12 cellular contexts compared by ENCODE assay signal in genomic region chr15:91694131-91694828, GRCh38.
DNase-seq lines count a peak whose midpoint lies in the region; ATAC-seq and TF ChIP-seq lines count a peak whose summit lies in the region.
"Had no signal": no experiment of that assay in that cellular context is flagged by ENCODE, and none has a peak within 500 bp of the region (broad histone marks: within the 10 kb centered on the region; RNA-seq: fewer than 3 reads in every experiment).

No MANE protein-coding gene starts in this region.

- no peaks in the 10 kb centered on the region for H3K36me3 Mint-ChIP-seq in CD8-positive, alpha-beta T cell
- H3K36me3 Mint-ChIP-seq in natural killer cell treated with Interleukin-12 subunit alpha and Interleukin-12 subunit beta and Interleukin-15 and Interleukin-18, amount 100 ng/mL, for 72 hours, result no peaks in the 10 kb centered on the region

- H3K9me3 ChIP-seq in fibroblast of lung (ENCODE audit: control insufficient read depth, insufficient read depth, low read depth, low read length) (no peaks in the 10 kb centered on the region), neural cell (ENCODE audit: low read length) (no peaks in the 10 kb centered on the region)
- no peaks in the 10 kb centered on the region for H3K9me3 ChIP-seq in CD8-positive, alpha-beta T cell (ENCODE audit: low read length)
- H3K9me3 ChIP-seq: BLaER1 had no signal

- TF ChIP-seq EP300 in neural cell (conservative IDR thresholded peaks at IDR 0.05; ENCODE audit: poor library complexity, severe bottlenecking), result peak; percentile 73

- H3K27ac ChIP-seq in fibroblast of lung (ENCODE audit: insufficient read depth, low read length), result peak overlapping the region; percentile 67
- H3K27ac ChIP-seq in neural cell (ENCODE audit: low read length), result peak overlapping the region; percentile 50
- H3K27ac ChIP-seq in CD8-positive, alpha-beta T cell (ENCODE audit: low read depth, low read length), result no peak overlapping the region
- H3K27ac ChIP-seq: BLaER1 had no signal

- H3F3A ChIP-seq in neural cell (ENCODE audit: insufficient read depth, low read length, poor library complexity, severe bottlenecking), result peaks cover 4% of the 10 kb centered on the region

- H3K27me3 Mint-ChIP-seq in CD8-positive, alpha-beta T cell (ENCODE audit: low read depth), result no peaks in the 10 kb centered on the region
- H3K27me3 Mint-ChIP-seq in natural killer cell treated with Interleukin-12 subunit alpha and Interleukin-12 subunit beta and Interleukin-15 and Interleukin-18, amount 100 ng/mL, for 72 hours, result peaks cover 3 to 6% of the 10 kb centered on the region in 2 donors
- H3K27me3 Mint-ChIP-seq: activated B cell treated with CpG ODN at 0.5 μM for 24 hours had no signal

- DNase-seq in NCI-H2227 (lab: John Stamatoyannopoulos, UW; ENCODE audit: unreplicated experiment) (peak; percentile 1), NCI-H2227 treated with DMSO at 0.1 percent for 48 hours (lab: John Stamatoyannopoulos, UW) (no peak), fibroblast of lung (ENCODE audit: low read depth in 2 of 2) (peak; percentile 71 to 90), RKO (ENCODE audit: low spot score) (no peak), NK-92 (lab: John Stamatoyannopoulos, UW; ENCODE audit: unreplicated experiment) (no peak)
- DNase-seq in CD8-positive, alpha-beta T cell, result no peak
- DNase-seq in natural killer cell treated with Interleukin-12 subunit alpha and Interleukin-12 subunit beta and Interleukin-15 and Interleukin-18, amount 100 ng/mL, for 72 hours (ENCODE audit: low spot score), result no peak
- DNase-seq: activated B cell treated with CpG ODN at 0.5 μM for 24 hours, NCI-H82 had no signal

- ATAC-seq in CD8-positive, alpha-beta T cell, result no peak
- ATAC-seq in natural killer cell treated with Interleukin-12 subunit alpha and Interleukin-12 subunit beta and Interleukin-15 and Interleukin-18, amount 100 ng/mL, for 72 hours, result no peak

- H2AFZ ChIP-seq in fibroblast of lung (ENCODE audit: low read length), result peak overlapping the region; percentile 27
- H2AFZ ChIP-seq in neural cell (ENCODE audit: low read depth, low read length), result no peak overlapping the region

- TF ChIP-seq CTCF in fibroblast of lung (conservative IDR thresholded peaks at IDR 0.05 in 1 of 2, IDR thresholded peaks at IDR 0.05 in 1 of 2; ENCODE audit: low read depth in 1 of 2, low read length in 2 of 2), result no peak
- peak; percentile 14 for TF ChIP-seq CTCF in neural cell (IDR thresholded peaks at IDR 0.05; ENCODE audit: poor library complexity, severe bottlenecking)
- no peak for TF ChIP-seq CTCF in CD8-positive, alpha-beta T cell (IDR thresholded peaks at IDR 0.05)

- H3K4me2 ChIP-seq in fibroblast of lung (ENCODE audit: extremely low read depth, insufficient read depth, low read length), result peak overlapping the region; percentile 38
- H3K4me2 ChIP-seq in neural cell (ENCODE audit: low read length), result peak overlapping the region; percentile 32
- H3K4me2 ChIP-seq: BLaER1 had no signal

- H3K27ac Mint-ChIP-seq in CD8-positive, alpha-beta T cell, result no peak overlapping the region
- no peak overlapping the region for H3K27ac Mint-ChIP-seq in natural killer cell treated with Interleukin-12 subunit alpha and Interleukin-12 subunit beta and Interleukin-15 and Interleukin-18, amount 100 ng/mL, for 72 hours
- H3K27ac Mint-ChIP-seq: activated B cell treated with CpG ODN at 0.5 μM for 24 hours had no signal

- no peak overlapping the region for H3K4me3 Mint-ChIP-seq in CD8-positive, alpha-beta T cell
- no peak overlapping the region for H3K4me3 Mint-ChIP-seq in natural killer cell treated with Interleukin-12 subunit alpha and Interleukin-12 subunit beta and Interleukin-15 and Interleukin-18, amount 100 ng/mL, for 72 hours
- H3K4me3 Mint-ChIP-seq: activated B cell treated with CpG ODN at 0.5 μM for 24 hours; central memory CD8-positive, alpha-beta T cell had no signal

- H3K27me3 ChIP-seq in fibroblast of lung (ENCODE audit: control insufficient read depth, insufficient read depth, low read length) (no peaks in the 10 kb centered on the region), neural cell (ENCODE audit: insufficient read depth, low read depth, low read length) (no peaks in the 10 kb centered on the region)
- no peaks in the 10 kb centered on the region for H3K27me3 ChIP-seq in CD8-positive, alpha-beta T cell (ENCODE audit: insufficient read depth, low read length)
- H3K27me3 ChIP-seq: BLaER1 had no signal

- no peaks in the 10 kb centered on the region for H3K4me1 Mint-ChIP-seq in CD8-positive, alpha-beta T cell (ENCODE audit: low read depth)
- H3K4me1 Mint-ChIP-seq in natural killer cell treated with Interleukin-12 subunit alpha and Interleukin-12 subunit beta and Interleukin-15 and Interleukin-18, amount 100 ng/mL, for 72 hours (ENCODE audit: low read depth in 2 of 2), result no peaks in the 10 kb centered on the region
- H3K4me1 Mint-ChIP-seq: activated B cell treated with CpG ODN at 0.5 μM for 24 hours; central memory CD8-positive, alpha-beta T cell had no signal

- no peaks in the 10 kb centered on the region for H3K79me2 ChIP-seq in fibroblast of lung (ENCODE audit: control insufficient read depth, insufficient read depth, low read length)
- no peaks in the 10 kb centered on the region for H3K79me2 ChIP-seq in neural cell (replicated peaks; ENCODE audit: insufficient read depth, low read length)

- CTCF ChIA-PET in CD8-positive, alpha-beta T cell (lab: Charles Lee), result interaction anchor here (7.5 kb wide), 1 partner anchor 12 kb away, joined by 51 read pairs; no protein-coding TSS in a partner anchor

- H3K4me3 ChIP-seq in fibroblast of lung (replicated peaks in 1 of 4; ENCODE audit: control extremely low read depth in 1 of 4, insufficient read depth in 1 of 4, low read depth in 3 of 4, low read length in 4 of 4) (peak overlapping the region; percentile 3 to 54 (median 22)), neural cell (ENCODE audit: low read length) (peak overlapping the region; percentile 6)
- no peak overlapping the region for H3K4me3 ChIP-seq in CD8-positive, alpha-beta T cell (ENCODE audit: low read depth, low read length)
- H3K4me3 ChIP-seq: BLaER1 had no signal

- POLR2A ChIA-PET in CD8-positive, alpha-beta T cell (lab: Charles Lee), result no interaction called here

- no peaks in the 10 kb centered on the region for H3K9me3 Mint-ChIP-seq in CD8-positive, alpha-beta T cell
- H3K9me3 Mint-ChIP-seq in natural killer cell treated with Interleukin-12 subunit alpha and Interleukin-12 subunit beta and Interleukin-15 and Interleukin-18, amount 100 ng/mL, for 72 hours, result no peaks in the 10 kb centered on the region
- H3K9me3 Mint-ChIP-seq: activated B cell treated with CpG ODN at 0.5 μM for 24 hours; central memory CD8-positive, alpha-beta T cell had no signal

- TF ChIP-seq RAD21 in neural cell (conservative IDR thresholded peaks at IDR 0.05), result peak; percentile 36

- intact Hi-C loops in CD8-positive, alpha-beta T cell (cut with DNase I, micrococcal nuclease), result no loop called here

- H3K36me3 ChIP-seq in fibroblast of lung (ENCODE audit: control insufficient read depth, insufficient read depth, low read length) (no peaks in the 10 kb centered on the region), neural cell (ENCODE audit: insufficient read depth, low read length) (no peaks in the 10 kb centered on the region)
- H3K36me3 ChIP-seq in CD8-positive, alpha-beta T cell (ENCODE audit: insufficient read depth, low read length), result no peaks in the 10 kb centered on the region
- H3K36me3 ChIP-seq: BLaER1 had no signal

- H4K20me1 ChIP-seq in fibroblast of lung (ENCODE audit: control insufficient read depth, extremely low read depth, insufficient read depth, low read length), result no peaks in the 10 kb centered on the region
- no peaks in the 10 kb centered on the region for H4K20me1 ChIP-seq in neural cell (ENCODE audit: insufficient read depth)
- H4K20me1 ChIP-seq: BLaER1 had no signal

- H3K4me1 ChIP-seq in fibroblast of lung (ENCODE audit: control insufficient read depth, extremely low read depth, insufficient read depth, low read length), result no peaks in the 10 kb centered on the region
- no peaks in the 10 kb centered on the region for H3K4me1 ChIP-seq in CD8-positive, alpha-beta T cell (ENCODE audit: insufficient read depth, low read length)
- H3K4me1 ChIP-seq: BLaER1 had no signal

- H3K9ac ChIP-seq in fibroblast of lung (ENCODE audit: insufficient read depth, low read length) (no peak overlapping the region), neural cell (ENCODE audit: low read length) (no peak overlapping the region)
- H3K9ac ChIP-seq: BLaER1 had no signal

- no peaks in the 10 kb centered on the region for H3K9me2 ChIP-seq in neural cell (ENCODE audit: insufficient read depth, low read length)

TF ChIP-seq in neural cell, 6 proteins besides CTCF, POLR2A, EP300 and RAD21:
- TF ChIP-seq TAF1 (IDR thresholded peaks at IDR 0.05; ENCODE audit: low read depth) (no peak), SMC3 (conservative IDR thresholded peaks at IDR 0.05; ENCODE audit: poor library complexity) (peak; percentile 34), MXI1 (conservative IDR thresholded peaks at IDR 0.05; ENCODE audit: poor library complexity, severe bottlenecking) (no peak), POLR2AphosphoS5 (IDR thresholded peaks at IDR 0.05) (no peak), EZH2 (IDR thresholded peaks at IDR 0.05; ENCODE audit: borderline replicate concordance, insufficient read depth, low read length, poor library complexity, severe bottlenecking) (no peak), REST (IDR thresholded peaks at IDR 0.05; ENCODE audit: borderline replicate concordance) (peak; percentile 86)

Comparison
In these comparisons a context has a peak if more than half of its experiments do, and no peak if none do; other contexts are left out.
1. DNase-seq: peak in NCI-H2227 (single experiment) and fibroblast of lung (2 of 2); none in NCI-H2227 treated with DMSO at 0.1 percent for 48 hours (single experiment), RKO (single experiment), CD8-positive, alpha-beta T cell (0 of 7), NK-92 (single experiment) and natural killer cell treated with Interleukin-12 subunit alpha and Interleukin-12 subunit beta and Interleukin-15 and Interleukin-18, amount 100 ng/mL, for 72 hours (single experiment).